In genomic region chr1:210400043-210400840, GRCh38 we compare ENCODE assay signal across 8 cellular contexts.
DNase-seq lines count a peak whose midpoint lies in the region; ATAC-seq, FAIRE-seq and TF ChIP-seq lines count a peak whose summit lies in the region.

No MANE protein-coding gene starts in this region.

- H3K9ac ChIP-seq in K562 (ENCODE audit: insufficient read depth in 1 of 2, low read depth in 2 of 2, low read length in 2 of 2), result no peak overlapping the region

- TF ChIP-seq POLR2A in K562 (conservative IDR thresholded peaks at IDR 0.05), result no peak

- peak; percentile 75 to 93 (median 84) for TF ChIP-seq CTCF in K562 (IDR thresholded peaks at IDR 0.05 in 2 of 3, conservative IDR thresholded peaks at IDR 0.05 in 1 of 3; ENCODE audit: insufficient read depth in 2 of 3, low read depth in 1 of 3, low read length in 3 of 3)

- 1% methylated on average over 5 of the region's 5 CpGs for WGBS in K562 (ENCODE audit: insufficient coverage, low coverage, missing lambda C conversion rate)

- no peaks in the 10 kb centered on the region for H3K36me3 ChIP-seq in K562 (ENCODE audit: control insufficient read depth, insufficient read depth, low read length)

- no peaks in the 10 kb centered on the region for H3K79me2 ChIP-seq in K562 (ENCODE audit: control insufficient read depth, insufficient read depth, low read length)

- CTCF ChIA-PET in K562 (lab: Yijun Ruan, JAX; ENCODE audit: low intra/inter-chr PET ratio), result no interaction called here

- H3K9me3 ChIP-seq in K562 (replicated peaks; ENCODE audit: control insufficient read depth, insufficient read depth, low read depth, low read length), result no peaks in the 10 kb centered on the region

- H3K27me3 Mint-ChIP-seq in T-helper 2 cell treated with Interferon-gamma antibody and Interleukin-4, amounts not matched to agents 5 μg/mL and 100 μg/mL, for 36 hours (ENCODE audit: low read depth), result peaks cover 23% of the 10 kb centered on the region

- H4K20me1 ChIP-seq in K562 (replicated peaks; ENCODE audit: control insufficient read depth, insufficient read depth, low read length), result no peaks in the 10 kb centered on the region

- TF ChIP-seq EP300 in K562 (IDR thresholded peaks at IDR 0.05; ENCODE audit: low read length), result no peak

- no peaks in the 10 kb centered on the region for H3K9me1 ChIP-seq in K562 (ENCODE audit: control insufficient read depth, insufficient read depth, low read length)

- no TSS peak for BruUV-seq in K562 (replicated peaks; lab: Mats Ljungman, UMichigan)

- H3K4me2 ChIP-seq in K562 (ENCODE audit: insufficient read depth, low read length), result no peak overlapping the region

- H3K9me3 Mint-ChIP-seq in T-helper 2 cell treated with Interferon-gamma antibody and Interleukin-4, amounts not matched to agents 5 μg/mL and 100 μg/mL, for 36 hours, result no peaks in the 10 kb centered on the region

- in situ Hi-C loops in K562 (cut with MboI), result loop anchor here (10.0 to 25.0 kb wide), 2 partner anchors 735 to 1262 kb away; partner anchors contain the start of gene KCNH1

- POLR2A ChIA-PET in K562 (lab: Yijun Ruan, JAX), result no interaction called here

- peak; percentile 82 for FAIRE-seq in GM18507 (lab: Jason Lieb, UNC)
- peak; percentile 79 for FAIRE-seq in K562 (lab: Jason Lieb, UNC)

- no peaks in the 10 kb centered on the region; a peak in 1 of 5 replicates for H3K27me3 ChIP-seq in K562 (ENCODE audit: control insufficient read depth in 2 of 2, insufficient read depth in 2 of 2, low read length in 2 of 2)

- no peaks in the 10 kb centered on the region for H3K4me1 ChIP-seq in K562 (replicated peaks in 1 of 2; ENCODE audit: control insufficient read depth in 2 of 2, insufficient read depth in 2 of 2, low read length in 2 of 2)

- H3K27ac ChIP-seq in K562 (ENCODE audit: extremely low read depth, low read depth, low read length), result no peak overlapping the region

- DNase-seq in AG08395 (ENCODE audit: low spot score), result peak; percentile 88
- peak; percentile 26 for DNase-seq in GM18507 (ENCODE audit: extremely low spot score, insufficient read length, low read depth)
- peak; percentile 7 for DNase-seq in NCI-H146 treated with DMSO at 0.1 percent for 48 hours (lab: John Stamatoyannopoulos, UW; ENCODE audit: unreplicated experiment)
- peak; percentile 31 for DNase-seq in T-helper 2 cell treated with Interferon-gamma antibody and Interleukin-4, amounts not matched to agents 5 μg/mL and 100 μg/mL, for 36 hours (ENCODE audit: low spot score)
- DNase-seq in K562 (ENCODE audit: extremely low read depth in 1 of 4, low spot score in 3 of 4), result peak; percentile 45 to 66 (median 57)
- peak; percentile 83 for DNase-seq in inferior parietal cortex (ENCODE audit: extremely low spot score)
- peak; percentile 53 for DNase-seq in stimulated activated CD4-positive, alpha-beta T cell treated with anti-CD3 and anti-CD28 coated beads, Interleukin-1b, Interleukin-23, amount 100 ng/mL, for 48 hours

- H3K4me3 ChIP-seq in K562, result no peak overlapping the region

- no peak overlapping the region for H3K27ac Mint-ChIP-seq in T-helper 2 cell treated with Interferon-gamma antibody and Interleukin-4, amounts not matched to agents 5 μg/mL and 100 μg/mL, for 36 hours

- H3K4me3 Mint-ChIP-seq in T-helper 2 cell treated with Interferon-gamma antibody and Interleukin-4, amounts not matched to agents 5 μg/mL and 100 μg/mL, for 36 hours, result no peak overlapping the region

- ATAC-seq in HG02885 (IDR thresholded peaks at IDR 0.05; ENCODE audit: poor library complexity, unreplicated experiment), result peak; percentile 97
- ATAC-seq in K562, result peak; percentile 98

- no peaks in the 10 kb centered on the region for H3K36me3 Mint-ChIP-seq in T-helper 2 cell treated with Interferon-gamma antibody and Interleukin-4, amounts not matched to agents 5 μg/mL and 100 μg/mL, for 36 hours (ENCODE audit: low read depth)

- H3K4me1 Mint-ChIP-seq in T-helper 2 cell treated with Interferon-gamma antibody and Interleukin-4, amounts not matched to agents 5 μg/mL and 100 μg/mL, for 36 hours (ENCODE audit: low read depth), result peaks cover 7% of the 10 kb centered on the region

- peak; percentile 38 to 71; a peak in 3 of 4 replicates for TF ChIP-seq RAD21 in K562 (CRISPR knock-in tag; conservative IDR thresholded peaks at IDR 0.05 in 1 of 2, IDR thresholded peaks at IDR 0.05 in 1 of 2)

- H2AFZ ChIP-seq in K562 (ENCODE audit: low read depth, low read length), result no peak overlapping the region

- intact Hi-C loops in K562 (cut with micrococcal nuclease), result loop anchor here (1.0 kb wide), 2 partner anchors 39 to 257 kb away; no protein-coding TSS in a partner anchor

TF ChIP-seq in K562, 482 proteins besides CTCF, POLR2A, EP300 and RAD21:
- TF ChIP-seq SP2 (IDR thresholded peaks at IDR 0.05; ENCODE audit: extremely low read depth, low read depth, low read length, poor library complexity, severe bottlenecking), result no peak
- TF ChIP-seq NR2C1 (IDR thresholded peaks at IDR 0.05), result no peak
- TF ChIP-seq NR2C1 (tag; IDR thresholded peaks at IDR 0.05), result no peak
- TF ChIP-seq, protein P1, sequence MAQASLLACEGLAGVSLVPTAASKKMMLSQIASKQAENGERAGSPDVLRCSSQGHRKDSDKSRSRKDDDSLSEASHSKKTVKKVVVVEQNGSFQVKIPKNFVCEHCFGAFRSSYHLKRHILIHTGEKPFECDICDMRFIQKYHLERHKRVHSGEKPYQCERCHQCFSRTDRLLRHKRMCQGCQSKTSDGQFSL (CRISPR knock-in tag; IDR thresholded peaks at IDR 0.05), result no peak
- TF ChIP-seq, protein P1 (tag; IDR thresholded peaks at IDR 0.05), result no peak
- TF ChIP-seq SIX5 (IDR thresholded peaks at IDR 0.05; ENCODE audit: borderline replicate concordance in 1 of 2, insufficient read depth in 1 of 2, low read depth in 1 of 2, low read length in 2 of 2), result no peak
- TF ChIP-seq SMC3 (conservative IDR thresholded peaks at IDR 0.05; ENCODE audit: insufficient read depth, low read depth, low read length), result peak; percentile 52; the same call in 1 of the 2 replicates
- no peak for TF ChIP-seq HMG20B (CRISPR knock-in tag; IDR thresholded peaks at IDR 0.05)
- TF ChIP-seq ZNF764 (CRISPR knock-in tag; IDR thresholded peaks at IDR 0.05; ENCODE audit: low read depth), result no peak
- no peak for TF ChIP-seq ZNF174 (CRISPR knock-in tag; IDR thresholded peaks at IDR 0.05)

Comparison
In these comparisons a context has a peak if more than half of its experiments do, and no peak if none do; other contexts are left out.
1. DNase-seq: peak in every context shown above with its lines; median percentile 88 in AG08395; 83 in inferior parietal cortex; 57 in K562; 53 in stimulated activated CD4-positive, alpha-beta T cell treated with anti-CD3 and anti-CD28 coated beads, Interleukin-1b, Interleukin-23, amount 100 ng/mL, for 48 hours; 31 in T-helper 2 cell treated with Interferon-gamma antibody and Interleukin-4, amounts not matched to agents 5 μg/mL and 100 μg/mL, for 36 hours; 26 in GM18507; 7 in NCI-H146 treated with DMSO at 0.1 percent for 48 hours.